ENCODE assay signal across 8 cellular contexts in genomic region chr11:65488273-65489058, GRCh38. TPM values are rescaled to one million over a fixed set of nuclear protein-coding genes. Genes with fewer than 3 reads are reported as not detected.
DNase-seq lines count a peak whose midpoint lies in the region; ATAC-seq and TF ChIP-seq lines count a peak whose summit lies in the region.

No MANE protein-coding gene starts in this region.

- peak overlapping the region; percentile 2 for H3K4me3 ChIP-seq in astrocyte of the spinal cord (ENCODE audit: low read depth, low read length)

- peaks cover 79% of the 10 kb centered on the region for H3K4me1 Mint-ChIP-seq in activated T-cell treated with anti-CD3 and anti-CD28 coated beads, Interleukin-2, amount 50 U/mL, for 72 hours (ENCODE audit: low read depth)

- H3K27ac Mint-ChIP-seq in activated T-cell treated with anti-CD3 and anti-CD28 coated beads, Interleukin-2, amount 50 U/mL, for 72 hours, result no peak overlapping the region

- ATAC-seq in activated T-cell treated with anti-CD3 and anti-CD28 coated beads, Interleukin-2, amount 50 U/mL, for 72 hours (replicated peaks in 1 of 2), result peak; percentile 16 to 45
- ATAC-seq in HG03097 (IDR thresholded peaks at IDR 0.05; ENCODE audit: low FRiP score, unreplicated experiment), result no peak

- H3K27me3 ChIP-seq in layer of hippocampus (ENCODE audit: control insufficient read depth, insufficient read depth, low read length), result peaks cover 4% of the 10 kb centered on the region

- no peak for TF ChIP-seq CTCF in astrocyte of the spinal cord (IDR thresholded peaks at IDR 0.05; ENCODE audit: low read depth, low read length)

- H3K9me3 Mint-ChIP-seq in activated T-cell treated with anti-CD3 and anti-CD28 coated beads, Interleukin-2, amount 50 U/mL, for 72 hours, result no peaks in the 10 kb centered on the region

- peak overlapping the region in 1 of 2 donors; percentile 27 for H3K4me3 Mint-ChIP-seq in activated T-cell treated with anti-CD3 and anti-CD28 coated beads, Interleukin-2, amount 50 U/mL, for 72 hours

- no peaks in the 10 kb centered on the region for H3K27me3 Mint-ChIP-seq in activated T-cell treated with anti-CD3 and anti-CD28 coated beads, Interleukin-2, amount 50 U/mL, for 72 hours (ENCODE audit: low read depth)

- no peaks in the 10 kb centered on the region for H3K36me3 Mint-ChIP-seq in activated T-cell treated with anti-CD3 and anti-CD28 coated beads, Interleukin-2, amount 50 U/mL, for 72 hours (ENCODE audit: insufficient read depth in 2 of 2)

- H3K27ac ChIP-seq in layer of hippocampus (ENCODE audit: low read depth, low read length), result peak overlapping the region; percentile 100

- DNase-seq in activated T-cell treated with anti-CD3 and anti-CD28 coated beads, Interleukin-2, amount 50 U/mL, for 72 hours, result peak; percentile 30 to 47
- no peak for DNase-seq in activated T-cell treated with anti-CD3 and anti-CD28 coated beads for 4 hours
- peak; percentile 78 for DNase-seq in astrocyte of the spinal cord (ENCODE audit: low read depth, low spot score)
- DNase-seq in superior temporal gyrus (ENCODE audit: extremely low spot score), result peak; percentile 74
- DNase-seq in NOMO-1 (lab: John Stamatoyannopoulos, UW; ENCODE audit: unreplicated experiment in 2 of 2), result no peak
- DNase-seq in effector CD8-positive, alpha-beta T cell (lab: John Stamatoyannopoulos, UW), result no peak

- in situ Hi-C loops in astrocyte of the spinal cord (cut with HindIII; ENCODE audit: low sequenced_read_pairs), result no loop called here

RNA-seq across cellular contexts. Expression of gene MALAT1, which starts 10.4 kb away (rescaled TPM):
- total RNA-seq in activated T-cell treated with anti-CD3 and anti-CD28 coated beads, Interleukin-2, amount 50 U/mL, for 72 hours, result over 10,000 TPM in 1 of 2 donors, 1,000 to 10,000 TPM in 1; 8,391 to 13,279 TPM

RNA-seq across cellular contexts. Expression of gene SCYL1, which starts 36.4 kb away (rescaled TPM):
- total RNA-seq in activated T-cell treated with anti-CD3 and anti-CD28 coated beads, Interleukin-2, amount 50 U/mL, for 72 hours, result 10 to 100 TPM; 77.9 to 83.4 TPM

Comparison
In these comparisons a context has a peak if more than half of its experiments do, and no peak if none do; other contexts are left out.
1. DNase-seq: peak in activated T-cell treated with anti-CD3 and anti-CD28 coated beads, Interleukin-2, amount 50 U/mL, for 72 hours (2 of 2), astrocyte of the spinal cord (single experiment) and superior temporal gyrus (single experiment); none in activated T-cell treated with anti-CD3 and anti-CD28 coated beads for 4 hours (single experiment), NOMO-1 (0 of 2) and effector CD8-positive, alpha-beta T cell (single experiment).